In the genomic region with DNA sequence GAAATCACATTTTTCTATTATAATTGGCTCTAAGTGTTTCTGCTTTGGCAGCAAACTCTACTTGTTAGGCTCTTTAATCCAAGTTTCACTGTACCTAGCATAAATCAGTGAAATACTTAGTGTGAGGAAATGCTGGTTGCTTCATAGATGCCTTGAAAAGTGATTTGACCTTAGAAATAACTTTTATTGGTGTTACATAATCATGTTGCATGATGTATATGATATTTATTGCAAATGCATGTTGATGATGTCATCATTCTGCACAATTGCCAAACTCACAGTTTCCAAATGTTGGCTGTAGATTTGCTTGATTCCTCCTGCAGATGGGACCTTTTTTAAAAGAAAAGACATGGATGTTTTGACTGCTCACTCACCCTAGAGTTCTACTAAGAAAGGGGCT, we compare ENCODE assay signal across 25 cellular contexts.
A peak's percentile ranks its signal among the peaks of the same experiment; 100 is the strongest.
DNase-seq lines count a peak whose midpoint lies in the region; ATAC-seq, FAIRE-seq and TF ChIP-seq lines count a peak whose summit lies in the region.
"Had no signal": no experiment of that assay in that cellular context is flagged by ENCODE, and none has a peak within 500 bp of the region (broad histone marks: within the 10 kb centered on the region; RNA-seq: fewer than 3 reads in every experiment).

No MANE protein-coding gene starts in this region.

- H2AFZ ChIP-seq in HepG2 (ENCODE audit: low read length), result no peak overlapping the region
- H2AFZ ChIP-seq: GM23248 had no signal

- ATAC-seq in HepG2 (no peak), right lobe of liver (no peak), esophagus mucosa (no peak)
- ATAC-seq: A549, GM12878, Panc1 had no signal

- TF ChIP-seq POLR2A in HepG2 (IDR thresholded peaks at IDR 0.05; ENCODE audit: insufficient read depth in 1 of 2, low read depth in 2 of 2, low read length in 2 of 2), result no peak
- TF ChIP-seq POLR2A in right lobe of liver (IDR thresholded peaks at IDR 0.05), result no peak
- no peak for TF ChIP-seq POLR2A in NB4 (IDR thresholded peaks at IDR 0.05; ENCODE audit: extremely low read depth, insufficient read length)

- no peak for TF ChIP-seq RAD21 in HepG2 (CRISPR knock-in tag; IDR thresholded peaks at IDR 0.05)

- no TSS peak for BruUV-seq in HepG2 (replicated peaks; lab: Mats Ljungman, UMichigan)

- intact Hi-C loops in HepG2 (cut with micrococcal nuclease; ENCODE audit: unreplicated experiment), result no loop called here
- intact Hi-C loops in right lobe of liver (cut with DNase I), result no loop called here

- DNase-seq in HepG2 (ENCODE audit: low spot score) (no peak), right lobe of liver (no peak), NB4 (ENCODE audit: low read depth) (peak; percentile 56), bronchial epithelial cell (ENCODE audit: low read depth) (peak; percentile 15), NCI-H2196 (lab: John Stamatoyannopoulos, UW; ENCODE audit: unreplicated experiment) (no peak), NCI-H774 (lab: John Stamatoyannopoulos, UW) (no peak)
- no peak for DNase-seq in activated effector memory CD4-positive, alpha-beta T cell treated with anti-CD3 and anti-CD28 coated beads, Interleukin-2, amount 50 U/mL, for 16 hours
- DNase-seq: CD8-positive, alpha-beta memory T cell; DMS53; EL; GM23248; KG1; NCI-H1105; NCI-H1694; NCI-H2081 treated with DMSO at 0.1 percent for 48 hours; NCI-H510A; NCI-H82; T-helper 1 cell had no signal

- FAIRE-seq in HepG2 (lab: Jason Lieb, UNC) (no peak), bronchial epithelial cell (lab: Jason Lieb, UNC) (no peak)
- FAIRE-seq: A549, GM12878 had no signal

- H3K4me1 ChIP-seq in HepG2 (ENCODE audit: insufficient read depth, low read length), result no peaks in the 10 kb centered on the region
- H3K4me1 ChIP-seq in right lobe of liver, result no peaks in the 10 kb centered on the region
- H3K4me1 ChIP-seq: A549, BLaER1, HAP-1 had no signal

- in situ Hi-C loops in HepG2 (cut with HindIII; ENCODE audit: extremely low pct_ligation_motif_present, low pct_unique_long_range_greater_than_20kb), result no loop called here

- no peak overlapping the region for H3K9ac ChIP-seq in HepG2 (ENCODE audit: insufficient read depth, low read depth, low read length)
- H3K9ac ChIP-seq: BLaER1, GM23248 had no signal

- H3K4me3 ChIP-seq in HepG2 (replicated peaks in 1 of 3; ENCODE audit: insufficient read depth in 1 of 3, low read depth in 2 of 3, low read length in 3 of 3) (no peak overlapping the region), right lobe of liver (no peak overlapping the region), NB4 (ENCODE audit: low read depth, low read length) (no peak overlapping the region), bronchial epithelial cell (ENCODE audit: low read depth, low read length) (no peak overlapping the region)
- H3K4me3 ChIP-seq: A549, BLaER1, GM12878, GM23248, HAP-1, SK-N-MC had no signal

- TF ChIP-seq EP300 in HepG2 (IDR thresholded peaks at IDR 0.05; ENCODE audit: low read depth in 2 of 2, low read length in 2 of 2), result no peak
- TF ChIP-seq EP300 in HepG2 (CRISPR knock-in tag; IDR thresholded peaks at IDR 0.05; ENCODE audit: borderline replicate concordance), result no peak

- H4K20me1 ChIP-seq in HepG2 (ENCODE audit: insufficient read depth, low read length), result no peaks in the 10 kb centered on the region
- H4K20me1 ChIP-seq: BLaER1 had no signal

- POLR2A ChIA-PET in HepG2 (lab: Yijun Ruan, JAX), result no interaction called here

- no peak overlapping the region for H3K27ac ChIP-seq in HepG2 (ENCODE audit: extremely low read length, insufficient read depth, low read length)
- H3K27ac ChIP-seq in right lobe of liver, result no peak overlapping the region
- H3K27ac ChIP-seq: A549, BLaER1, GM23248, SK-N-MC had no signal

- TF ChIP-seq CTCF in HepG2 (CRISPR knock-in tag; IDR thresholded peaks at IDR 0.05) (no peak), right lobe of liver (IDR thresholded peaks at IDR 0.05) (no peak), NB4 (IDR thresholded peaks at IDR 0.05; ENCODE audit: low read depth, low read length) (no peak), bronchial epithelial cell (IDR thresholded peaks at IDR 0.05; ENCODE audit: insufficient read depth, low read length, severe bottlenecking) (no peak)

- H3K27me3 ChIP-seq in HepG2 (ENCODE audit: control insufficient read depth in 1 of 2, insufficient read depth in 2 of 2, low read length in 2 of 2) (peaks cover 0 to 23% of the 10 kb centered on the region in 2 experiments; a peak in 2 of 5 replicates), right lobe of liver (no peaks in the 10 kb centered on the region), bronchial epithelial cell (ENCODE audit: control insufficient read depth, insufficient read depth, low read length) (peaks cover 1% of the 10 kb centered on the region)
- H3K27me3 ChIP-seq: BLaER1 had no signal

- CTCF ChIA-PET in HepG2 (lab: Yijun Ruan, JAX; ENCODE audit: low intra/inter-chr PET ratio, low total read pairs), result no interaction called here

- H3K79me2 ChIP-seq in HepG2 (ENCODE audit: insufficient read depth, low read length), result no peaks in the 10 kb centered on the region

- H3K36me3 ChIP-seq in HepG2 (replicated peaks in 1 of 2; ENCODE audit: control insufficient read depth in 1 of 2, insufficient read depth in 2 of 2, low read length in 2 of 2) (no peaks in the 10 kb centered on the region), right lobe of liver (no peaks in the 10 kb centered on the region), bronchial epithelial cell (ENCODE audit: control insufficient read depth, insufficient read depth, low read length) (no peaks in the 10 kb centered on the region)
- H3K36me3 ChIP-seq: BLaER1, HAP-1 had no signal

- no peak overlapping the region for H3K4me2 ChIP-seq in HepG2 (ENCODE audit: low read depth, low read length)
- H3K4me2 ChIP-seq: A549, BLaER1 had no signal

- H3K9me3 ChIP-seq in HepG2 (ENCODE audit: low read length), result no peaks in the 10 kb centered on the region
- H3K9me3 ChIP-seq in right lobe of liver, result no peaks in the 10 kb centered on the region
- H3K9me3 ChIP-seq: A549, BLaER1, HAP-1 had no signal

TF ChIP-seq in HepG2, 621 proteins besides CTCF, POLR2A, EP300 and RAD21 (continues in another document):
- TF ChIP-seq, protein P1, sequence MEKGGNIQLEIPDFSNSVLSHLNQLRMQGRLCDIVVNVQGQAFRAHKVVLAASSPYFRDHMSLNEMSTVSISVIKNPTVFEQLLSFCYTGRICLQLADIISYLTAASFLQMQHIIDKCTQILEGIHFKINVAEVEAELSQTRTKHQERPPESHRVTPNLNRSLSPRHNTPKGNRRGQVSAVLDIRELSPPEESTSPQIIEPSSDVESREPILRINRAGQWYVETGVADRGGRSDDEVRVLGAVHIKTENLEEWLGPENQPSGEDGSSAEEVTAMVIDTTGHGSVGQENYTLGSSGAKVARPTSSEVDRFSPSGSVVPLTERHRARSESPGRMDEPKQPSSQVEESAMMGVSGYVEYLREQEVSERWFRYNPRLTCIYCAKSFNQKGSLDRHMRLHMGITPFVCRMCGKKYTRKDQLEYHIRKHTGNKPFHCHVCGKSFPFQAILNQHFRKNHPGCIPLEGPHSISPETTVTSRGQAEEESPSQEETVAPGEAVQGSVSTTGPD (CRISPR knock-in tag; IDR thresholded peaks at IDR 0.05), result no peak
- no peak for TF ChIP-seq ZNF264 (CRISPR knock-in tag; IDR thresholded peaks at IDR 0.05)
- TF ChIP-seq ZBTB21 (CRISPR knock-in tag; IDR thresholded peaks at IDR 0.05), result no peak
- no peak for TF ChIP-seq ZBTB7B (CRISPR knock-in tag; IDR thresholded peaks at IDR 0.05)
- TF ChIP-seq ZNF543 (CRISPR knock-in tag; IDR thresholded peaks at IDR 0.05), result no peak
- TF ChIP-seq ZNF773 (CRISPR knock-in tag; IDR thresholded peaks at IDR 0.05; ENCODE audit: borderline replicate concordance), result no peak
- no peak for TF ChIP-seq ZNF577 (CRISPR knock-in tag; IDR thresholded peaks at IDR 0.05; ENCODE audit: borderline replicate concordance, low read depth)

Comparison
In these comparisons a context has a peak if more than half of its experiments do, and no peak if none do; other contexts are left out.
1. DNase-seq: peak in NB4 (single experiment) and bronchial epithelial cell (single experiment); none in HepG2 (single experiment), right lobe of liver (0 of 3), NCI-H2196 (single experiment), NCI-H774 (single experiment) and activated effector memory CD4-positive, alpha-beta T cell treated with anti-CD3 and anti-CD28 coated beads, Interleukin-2, amount 50 U/mL, for 16 hours (single experiment).